Comparison of ENCODE assay signal across 8 cellular contexts in the genomic region with DNA sequence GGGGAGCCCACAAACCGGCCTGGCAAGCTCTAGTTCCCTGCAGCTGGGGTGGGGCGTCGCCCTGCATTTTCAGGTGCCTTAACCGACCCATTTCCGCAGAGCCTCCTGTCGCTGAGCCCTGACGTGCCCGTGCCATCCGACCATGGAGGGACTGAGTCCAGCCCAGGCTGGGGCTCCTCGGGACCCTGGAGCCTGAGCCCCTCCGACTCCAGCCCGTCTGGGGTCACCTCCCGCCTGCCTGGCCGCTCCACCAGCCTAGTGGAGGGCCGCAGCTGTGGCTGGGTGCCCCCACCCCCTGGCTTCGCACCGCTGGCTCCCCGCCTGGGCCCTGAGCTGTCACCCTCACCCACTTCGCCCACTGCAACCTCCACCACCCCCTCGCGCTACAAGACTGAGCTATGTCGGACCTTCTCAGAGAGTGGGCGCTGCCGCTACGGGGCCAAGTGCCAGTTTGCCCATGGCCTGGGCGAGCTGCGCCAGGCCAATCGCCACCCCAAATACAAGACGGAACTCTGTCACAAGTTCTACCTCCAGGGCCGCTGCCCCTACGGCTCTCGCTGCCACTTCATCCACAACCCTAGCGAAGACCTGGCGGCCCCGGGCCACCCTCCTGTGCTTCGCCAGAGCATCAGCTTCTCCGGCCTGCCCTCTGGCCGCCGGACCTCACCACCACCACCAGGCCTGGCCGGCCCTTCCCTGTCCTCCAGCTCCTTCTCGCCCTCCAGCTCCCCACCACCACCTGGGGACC. TPM values are rescaled to one million over a fixed set of nuclear protein-coding genes. Genes with fewer than 3 reads are reported as not detected.
A peak's percentile ranks its signal among the peaks of the same experiment; 100 is the strongest.
DNase-seq lines count a peak whose midpoint lies in the region; ATAC-seq and TF ChIP-seq lines count a peak whose summit lies in the region.

No MANE protein-coding gene starts in this region.

- no peak overlapping the region for H2AFZ ChIP-seq in fibroblast of lung (ENCODE audit: low read length)
- H2AFZ ChIP-seq in neuron (ENCODE audit: low read depth, low read length): no peak overlapping the region

- H3K4me1 Mint-ChIP-seq in IgD-negative memory B cell: peaks cover 28 to 34% (median 29%) of the 10 kb centered on the region in 3 donors
- H3K4me1 Mint-ChIP-seq in activated T-cell treated with anti-CD3 and anti-CD28 coated beads, Interleukin-2, amount 50 U/mL, for 4 hours (ENCODE audit: low read depth): peaks cover 53% of the 10 kb centered on the region

- H3K36me3 ChIP-seq in fibroblast of lung (ENCODE audit: control insufficient read depth, insufficient read depth, low read length) (peaks cover 12% of the 10 kb centered on the region), neuron (ENCODE audit: insufficient read depth, low read length) (no peaks in the 10 kb centered on the region)

- DNase-seq in A172 (ENCODE audit: low spot score) (peak; percentile 35), fibroblast of lung (ENCODE audit: low read depth in 2 of 2) (peak in 1 of 2 donors; percentile 46), DMS153 (lab: John Stamatoyannopoulos, UW) (no peak)
- peak; percentile 42 for DNase-seq in activated T-cell treated with anti-CD3 and anti-CD28 coated beads, Interleukin-2, amount 50 U/mL, for 4 hours

- H3K79me2 ChIP-seq in fibroblast of lung (ENCODE audit: control insufficient read depth, insufficient read depth, low read length): peaks cover 38% of the 10 kb centered on the region

- ATAC-seq in activated T-cell treated with anti-CD3 and anti-CD28 coated beads, Interleukin-2, amount 50 U/mL, for 4 hours: no peak
- ATAC-seq in HG02885 (IDR thresholded peaks at IDR 0.05; ENCODE audit: poor library complexity, unreplicated experiment): no peak
- ATAC-seq in HG03135 (IDR thresholded peaks at IDR 0.05; ENCODE audit: unreplicated experiment): no peak

- H3K27me3 ChIP-seq in fibroblast of lung (ENCODE audit: control insufficient read depth, insufficient read depth, low read length) (no peaks in the 10 kb centered on the region), neuron (ENCODE audit: insufficient read depth, low read length) (no peaks in the 10 kb centered on the region)

- peak overlapping the region; percentile 95 to 99 (median 96) for H3K4me3 Mint-ChIP-seq in IgD-negative memory B cell
- peak overlapping the region; percentile 83 for H3K4me3 Mint-ChIP-seq in activated T-cell treated with anti-CD3 and anti-CD28 coated beads, Interleukin-2, amount 50 U/mL, for 4 hours

- H3K9me3 ChIP-seq in fibroblast of lung (ENCODE audit: control insufficient read depth, insufficient read depth, low read depth, low read length): no peaks in the 10 kb centered on the region
- H3K9me3 ChIP-seq in neuron (ENCODE audit: low read length): no peaks in the 10 kb centered on the region

- no peak for TF ChIP-seq CTCF in fibroblast of lung (conservative IDR thresholded peaks at IDR 0.05 in 1 of 2, IDR thresholded peaks at IDR 0.05 in 1 of 2; ENCODE audit: low read depth in 1 of 2, low read length in 2 of 2)

- H3K4me2 ChIP-seq in fibroblast of lung (ENCODE audit: extremely low read depth, insufficient read depth, low read length): peak overlapping the region; percentile 83

- peaks cover 6% of the 10 kb centered on the region for H4K20me1 ChIP-seq in fibroblast of lung (ENCODE audit: control insufficient read depth, extremely low read depth, insufficient read depth, low read length)

- H3K27me3 Mint-ChIP-seq in IgD-negative memory B cell: peaks cover 2% of the 10 kb centered on the region
- no peaks in the 10 kb centered on the region for H3K27me3 Mint-ChIP-seq in activated T-cell treated with anti-CD3 and anti-CD28 coated beads, Interleukin-2, amount 50 U/mL, for 4 hours (ENCODE audit: low read depth)

- H3K27ac ChIP-seq in fibroblast of lung (ENCODE audit: insufficient read depth, low read length): peak overlapping the region; percentile 97

- H3K4me3 ChIP-seq in fibroblast of lung (replicated peaks in 1 of 4; ENCODE audit: control extremely low read depth in 1 of 4, insufficient read depth in 1 of 4, low read depth in 3 of 4, low read length in 4 of 4) (peak overlapping the region; percentile 79 to 98 (median 96)), neuron (ENCODE audit: low read length) (peak overlapping the region; percentile 60)

- peaks cover 19% of the 10 kb centered on the region for H3K36me3 Mint-ChIP-seq in IgD-negative memory B cell
- H3K36me3 Mint-ChIP-seq in activated T-cell treated with anti-CD3 and anti-CD28 coated beads, Interleukin-2, amount 50 U/mL, for 4 hours (ENCODE audit: insufficient read depth): peaks cover 11% of the 10 kb centered on the region

- H3K4me1 ChIP-seq in fibroblast of lung (ENCODE audit: control insufficient read depth, extremely low read depth, insufficient read depth, low read length) (peaks cover 18% of the 10 kb centered on the region), neuron (ENCODE audit: insufficient read depth, low read length) (peaks cover 43% of the 10 kb centered on the region)

- peak overlapping the region; percentile 98 for H3K9ac ChIP-seq in fibroblast of lung (ENCODE audit: insufficient read depth, low read length)

- H3K27ac Mint-ChIP-seq in IgD-negative memory B cell: peak overlapping the region; percentile 99 to 100 (median 100)

- H3K9me3 Mint-ChIP-seq in IgD-negative memory B cell: peaks cover 0 to 2% (median 0%) of the 10 kb centered on the region in 3 donors
- no peaks in the 10 kb centered on the region for H3K9me3 Mint-ChIP-seq in activated T-cell treated with anti-CD3 and anti-CD28 coated beads, Interleukin-2, amount 50 U/mL, for 4 hours

RNA-seq across cellular contexts. Expression of a gene that starts 1.2 kb away (rescaled TPM):
- 0.50 and 1.5 TPM in 2 replicates for total RNA-seq in A172 (2014; rRNA removed; shearing (Covaris generic))
- polyA plus RNA-seq in IgD-negative memory B cell (579 TPM), fibroblast of lung (11.4 and 37.3 TPM in 2 replicates)
- 10 to 100 TPM; 39.5 to 50.8 (median 43.7) TPM for total RNA-seq in activated T-cell treated with anti-CD3 and anti-CD28 coated beads, Interleukin-2, amount 50 U/mL, for 4 hours
- total RNA-seq in fibroblast of lung: 3.1 and 5.6 TPM in 2 replicates
- 50.8 and 140 TPM in 2 replicates for polyA plus RNA-seq in fibroblast of lung (2012)
- polyA minus RNA-seq in fibroblast of lung (ENCODE audit: low replicate concordance): 39.7 and 43.5 TPM in 2 replicates

RNA-seq across cellular contexts. Expression of a gene that starts 4.7 kb away (rescaled TPM):
- 11.4 and 17.3 TPM in 2 replicates for total RNA-seq in A172 (2014; rRNA removed; shearing (Covaris generic))
- polyA plus RNA-seq in IgD-negative memory B cell: 6.5 TPM
- total RNA-seq in activated T-cell treated with anti-CD3 and anti-CD28 coated beads, Interleukin-2, amount 50 U/mL, for 4 hours: 10 to 100 TPM; 22.0 to 23.7 (median 22.0) TPM
- total RNA-seq in fibroblast of lung: 12.1 and 13.7 TPM in 2 replicates
- 10.1 and 13.1 TPM in 2 replicates for polyA plus RNA-seq in fibroblast of lung
- 22.6 and 39.1 TPM in 2 replicates for polyA plus RNA-seq in fibroblast of lung (2012)
- polyA minus RNA-seq in fibroblast of lung (ENCODE audit: low replicate concordance): 65.6 and 475 TPM in 2 replicates

RNA-seq across cellular contexts. Expression of a gene that starts 16.6 kb away (rescaled TPM):
- 20.9 and 24.7 TPM in 2 replicates for total RNA-seq in A172 (2014; rRNA removed; shearing (Covaris generic))
- polyA plus RNA-seq in IgD-negative memory B cell (68.7 TPM), fibroblast of lung (28.9 and 37.0 TPM in 2 replicates)
- 10 to 100 TPM; 39.5 to 43.1 (median 39.7) TPM for total RNA-seq in activated T-cell treated with anti-CD3 and anti-CD28 coated beads, Interleukin-2, amount 50 U/mL, for 4 hours
- total RNA-seq in fibroblast of lung: 15.4 and 23.0 TPM in 2 replicates
- polyA plus RNA-seq in fibroblast of lung (2012): 25.6 and 31.1 TPM in 2 replicates
- 77.9 and 123 TPM in 2 replicates for polyA minus RNA-seq in fibroblast of lung (ENCODE audit: low replicate concordance)

RNA-seq across cellular contexts. Expression of a gene that starts 16.9 kb away (rescaled TPM):
- total RNA-seq in A172 (2014; rRNA removed; shearing (Covaris generic)): 55.3 and 69.9 TPM in 2 replicates
- 64.1 TPM for polyA plus RNA-seq in IgD-negative memory B cell
- 10 to 100 TPM; 48.0 to 50.8 (median 50.2) TPM for total RNA-seq in activated T-cell treated with anti-CD3 and anti-CD28 coated beads, Interleukin-2, amount 50 U/mL, for 4 hours
- total RNA-seq in fibroblast of lung: 38.8 and 46.4 TPM in 2 replicates
- 65.5 and 87.2 TPM in 2 replicates for polyA plus RNA-seq in fibroblast of lung
- 56.2 and 73.7 TPM in 2 replicates for polyA plus RNA-seq in fibroblast of lung (2012)
- 28.3 and 42.1 TPM in 2 replicates for polyA minus RNA-seq in fibroblast of lung (ENCODE audit: low replicate concordance)

RNA-seq across cellular contexts. Expression of a gene that starts 27.9 kb away (rescaled TPM):
- 145 and 262 TPM in 2 replicates for total RNA-seq in A172 (2014; rRNA removed; shearing (Covaris generic))
- 2,255 TPM for polyA plus RNA-seq in IgD-negative memory B cell
- 1,000 to 10,000 TPM; 3,250 to 3,505 (median 3,474) TPM for total RNA-seq in activated T-cell treated with anti-CD3 and anti-CD28 coated beads, Interleukin-2, amount 50 U/mL, for 4 hours
- 149 and 271 TPM in 2 replicates for total RNA-seq in fibroblast of lung
- polyA plus RNA-seq in fibroblast of lung: 1,704 and 1,950 TPM in 2 replicates
- polyA plus RNA-seq in fibroblast of lung (2012): 3,009 and 3,161 TPM in 2 replicates
- polyA minus RNA-seq in fibroblast of lung (ENCODE audit: low replicate concordance): 1,774 and 1,797 TPM in 2 replicates
